Comparison of ENCODE assay signal across 8 cellular contexts in the genomic region with DNA sequence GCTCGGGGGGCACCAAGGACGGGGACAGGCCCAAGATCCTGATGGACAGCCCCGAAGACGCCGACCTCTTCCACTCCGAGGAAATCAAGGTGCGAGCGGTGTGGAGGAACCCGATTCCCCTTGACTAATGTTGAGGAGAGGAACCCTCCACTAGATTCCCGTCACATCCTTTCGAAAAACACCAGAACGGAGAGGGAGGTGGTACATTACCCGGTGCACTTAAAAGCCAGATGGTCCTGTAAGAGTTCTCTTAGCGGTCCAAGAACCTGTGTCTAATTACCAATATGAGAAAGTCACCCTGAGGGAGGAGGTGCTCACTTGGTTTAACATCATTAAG. TPM values are rescaled to one million over a fixed set of nuclear protein-coding genes. Genes with fewer than 3 reads are reported as not detected.
DNase-seq lines count a peak whose midpoint lies in the region; ATAC-seq, FAIRE-seq and TF ChIP-seq lines count a peak whose summit lies in the region.

No MANE protein-coding gene starts in this region.

- peaks cover 3% of the 10 kb centered on the region for H3K36me3 Mint-ChIP-seq in neural crest cell (ENCODE audit: low read depth)

- peaks cover 8% of the 10 kb centered on the region for H3K4me1 ChIP-seq in effector memory CD4-positive, alpha-beta T cell (ENCODE audit: control insufficient read depth, insufficient read depth, low read length, poor library complexity, severe bottlenecking)

- H3K4me3 ChIP-seq in GM08714 (ENCODE audit: low read length): peak overlapping the region; percentile 89
- peak overlapping the region; percentile 86 for H3K4me3 ChIP-seq in effector memory CD4-positive, alpha-beta T cell (ENCODE audit: insufficient read depth, low read depth, low read length, poor library complexity, severe bottlenecking)

- no peaks in the 10 kb centered on the region for H3K9me3 ChIP-seq in effector memory CD4-positive, alpha-beta T cell (ENCODE audit: control insufficient read depth, low read length)

- H3K27me3 ChIP-seq in effector memory CD4-positive, alpha-beta T cell (replicated peaks; ENCODE audit: control insufficient read depth, insufficient read depth, low read length, poor library complexity, severe bottlenecking): no peaks in the 10 kb centered on the region

- DNase-seq in NCI-H2029 treated with DMSO at 0.1 percent for 48 hours (lab: John Stamatoyannopoulos, UW): peak; percentile 13
- DNase-seq in effector memory CD4-positive, alpha-beta T cell: no peak
- DNase-seq in neural crest cell (ENCODE audit: low read depth, low spot score): no peak
- DNase-seq in posterior cingulate gyrus: no peak
- no peak for DNase-seq in GM12891 (ENCODE audit: insufficient read length, low spot score)
- DNase-seq in erythroblast (lab: John Stamatoyannopoulos, UW): no peak

- TF ChIP-seq POLR2A in GM12891 (IDR thresholded peaks at IDR 0.05; ENCODE audit: low read depth, low read length) (no peak), erythroblast (IDR thresholded peaks at IDR 0.05; ENCODE audit: low read length) (no peak)

- H3K27ac Mint-ChIP-seq in neural crest cell (ENCODE audit: unreplicated experiment): peak overlapping the region; percentile 92

- FAIRE-seq in GM12891 (lab: Jason Lieb, UNC): no peak

- H3K27ac ChIP-seq in effector memory CD4-positive, alpha-beta T cell (ENCODE audit: insufficient read depth, low read length, poor library complexity, severe bottlenecking): peak overlapping the region; percentile 83

- H3K27me3 Mint-ChIP-seq in neural crest cell (ENCODE audit: low read depth): peaks cover 16% of the 10 kb centered on the region

- H3K36me3 ChIP-seq in effector memory CD4-positive, alpha-beta T cell (ENCODE audit: control insufficient read depth, insufficient read depth, low read length): peaks cover 12% of the 10 kb centered on the region

- no peaks in the 10 kb centered on the region for H3K9me3 Mint-ChIP-seq in neural crest cell

- ATAC-seq in HG02970 (IDR thresholded peaks at IDR 0.05; ENCODE audit: low FRiP score, unreplicated experiment): no peak

- no peak for TF ChIP-seq CTCF in neural crest cell (conservative IDR thresholded peaks at IDR 0.05)

- intact Hi-C loops in posterior cingulate gyrus (cut with DNase I): loop anchor here (5.0 kb wide), 1 partner anchor 114 kb away; no protein-coding TSS in a partner anchor

- peak overlapping the region; percentile 92 for H3K4me3 Mint-ChIP-seq in neural crest cell

- H3K4me1 Mint-ChIP-seq in neural crest cell: peaks cover 21% of the 10 kb centered on the region

TF ChIP-seq in GM12891, 5 proteins besides CTCF, POLR2A, EP300 and RAD21:
- TF ChIP-seq SPI1 (IDR thresholded peaks at IDR 0.05; ENCODE audit: low read depth, low read length) (no peak), PAX5 (IDR thresholded peaks at IDR 0.05; ENCODE audit: insufficient read depth, low read length, severe bottlenecking) (no peak), POU2F2 (IDR thresholded peaks at IDR 0.05; ENCODE audit: low read depth, low read length) (no peak), TAF1 (IDR thresholded peaks at IDR 0.05; ENCODE audit: low read depth, low read length) (no peak), POLR2AphosphoS5 (IDR thresholded peaks at IDR 0.05; ENCODE audit: low read depth, low read length) (no peak)

RNA-seq across cellular contexts. Expression of a gene that starts 0.3 kb away (rescaled TPM):
- total RNA-seq in neural crest cell: 34.4 and 39.6 TPM in 2 replicates
- polyA plus RNA-seq in GM12891 (2012; ENCODE audit: low read depth, missing spikeins): 27.4 TPM
